In the genomic region with DNA sequence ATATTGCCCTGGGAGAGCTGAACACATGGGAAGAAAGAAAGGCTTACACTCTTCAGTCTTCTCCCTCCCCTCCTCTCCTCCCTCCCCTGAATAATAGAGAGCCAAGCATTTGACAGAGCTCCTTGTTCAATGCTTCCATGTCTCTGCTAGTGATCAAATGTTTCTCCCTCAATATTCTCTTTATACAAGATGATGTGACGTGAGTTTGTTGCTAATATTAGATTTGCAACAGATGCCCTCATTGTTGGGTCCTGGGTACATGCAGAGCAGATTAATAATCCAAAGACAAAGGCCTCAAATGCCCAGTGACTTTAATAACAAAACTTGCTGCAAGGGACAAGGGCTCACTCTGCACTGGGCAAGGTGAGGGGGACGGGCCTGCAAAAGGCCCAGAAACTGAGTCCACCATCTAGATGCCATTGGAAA, we compare ENCODE assay signal across 28 cellular contexts. TPM values are rescaled to one million over a fixed set of nuclear protein-coding genes. Genes with fewer than 3 reads are reported as not detected.
A peak's percentile ranks its signal among the peaks of the same experiment; 100 is the strongest.
DNase-seq lines count a peak whose midpoint lies in the region; ATAC-seq and TF ChIP-seq lines count a peak whose summit lies in the region.
"Had no signal": no experiment of that assay in that cellular context is flagged by ENCODE, and none has a peak within 500 bp of the region (broad histone marks: within the 10 kb centered on the region; RNA-seq: fewer than 3 reads in every experiment).

No MANE protein-coding gene starts in this region.

- peak overlapping the region; percentile 34 for H3K27ac Mint-ChIP-seq in activated naive CD8-positive, alpha-beta T cell
- H3K27ac Mint-ChIP-seq in activated naive CD8-positive, alpha-beta T cell treated with anti-CD3 and anti-CD28 coated beads, Interleukin-2, amount 50 U/mL, for 24 hours: no peak overlapping the region
- H3K27ac Mint-ChIP-seq: activated CD4-positive, alpha-beta memory T cell treated with anti-CD3 and anti-CD28 coated beads for 36 hours; activated naive CD4-positive, alpha-beta T cell treated with anti-CD3 and anti-CD28 coated beads, Interleukin-2, amount 10 ng/mL, durations not matched to agents 7 days and 5 days; stimulated activated naive CD8-positive, alpha-beta T cell treated with anti-CD3 and anti-CD28 coated beads, Interleukin-15, Interleukin-2, amounts not matched to agents 100 ng/mL and 50 ng/mL, for 24 hours had no signal

- H3K18ac ChIP-seq in neuronal stem cell (ENCODE audit: low read length) (no peak overlapping the region), mesendoderm (ENCODE audit: low read length) (no peak overlapping the region)

- no peak overlapping the region for H2BK12ac ChIP-seq in neuronal stem cell (ENCODE audit: low read length)

- WGBS in esophagus muscularis mucosa: 90% methylated on average over 2 of the region's 2 CpGs
- no CpG with 5 or more reads among the region's 2 CpGs for WGBS in neuronal stem cell (ENCODE audit: extremely low coverage in 2 of 2, insufficient read length in 2 of 2, insufficient replicate concordance in 1 of 2), 2 donors
- WGBS in thyroid gland, 2 donors: 94 to 98% methylated on average over 2 of the region's 2 CpGs
- no CpG with 5 or more reads among the region's 2 CpGs for WGBS in mesendoderm (ENCODE audit: extremely low coverage, insufficient coverage, low lambda C conversion rate)

- H3K4me1 Mint-ChIP-seq in activated naive CD8-positive, alpha-beta T cell (ENCODE audit: low read depth): peaks cover 15% of the 10 kb centered on the region
- H3K4me1 Mint-ChIP-seq in activated naive CD8-positive, alpha-beta T cell treated with anti-CD3 and anti-CD28 coated beads, Interleukin-2, amount 50 U/mL, for 24 hours: peaks cover 33% of the 10 kb centered on the region
- H3K4me1 Mint-ChIP-seq: brain had no signal

- intact Hi-C loops in esophagus muscularis mucosa (cut with DNase I) (no loop called here), thyroid gland (cut with DNase I) (no loop called here)

- H3K4ac ChIP-seq in neuronal stem cell (ENCODE audit: low read length): no peak overlapping the region
- H3K4ac ChIP-seq in mesendoderm (ENCODE audit: low read depth, low read length): no peak overlapping the region

- TF ChIP-seq POLR2A in esophagus muscularis mucosa (IDR thresholded peaks at IDR 0.05; ENCODE audit: low read depth) (no peak), thyroid gland (IDR thresholded peaks at IDR 0.05) (no peak)

- no peaks in the 10 kb centered on the region for H3K9me3 Mint-ChIP-seq in activated naive CD8-positive, alpha-beta T cell (ENCODE audit: low read depth)
- H3K9me3 Mint-ChIP-seq in activated naive CD8-positive, alpha-beta T cell treated with anti-CD3 and anti-CD28 coated beads, Interleukin-2, amount 50 U/mL, for 24 hours: no peaks in the 10 kb centered on the region
- H3K9me3 Mint-ChIP-seq: activated CD4-positive, alpha-beta memory T cell treated with anti-CD3 and anti-CD28 coated beads for 36 hours; activated naive CD4-positive, alpha-beta T cell treated with anti-CD3 and anti-CD28 coated beads, Interleukin-2, amount 10 ng/mL, durations not matched to agents 7 days and 5 days; stimulated activated naive CD8-positive, alpha-beta T cell treated with anti-CD3 and anti-CD28 coated beads, Interleukin-15, Interleukin-2, amounts not matched to agents 100 ng/mL and 50 ng/mL, for 24 hours had no signal

- H3K36me3 Mint-ChIP-seq in activated naive CD8-positive, alpha-beta T cell: no peaks in the 10 kb centered on the region
- H3K36me3 Mint-ChIP-seq in activated naive CD8-positive, alpha-beta T cell treated with anti-CD3 and anti-CD28 coated beads, Interleukin-2, amount 50 U/mL, for 24 hours (ENCODE audit: low read depth): no peaks in the 10 kb centered on the region
- H3K36me3 Mint-ChIP-seq: activated naive CD4-positive, alpha-beta T cell treated with anti-CD3 and anti-CD28 coated beads, Interleukin-2, amount 10 ng/mL, durations not matched to agents 7 days and 5 days; brain had no signal

- ATAC-seq in activated naive CD8-positive, alpha-beta T cell treated with anti-CD3 and anti-CD28 coated beads, Interleukin-2, amount 50 U/mL, for 24 hours: no peak
- no peak for ATAC-seq in HG02870 (IDR thresholded peaks at IDR 0.05; ENCODE audit: unreplicated experiment)
- ATAC-seq: naive thymus-derived CD4-positive, alpha-beta T cell had no signal

- H3K4me2 ChIP-seq in neuronal stem cell (ENCODE audit: insufficient read depth, low read length, poor library complexity, severe bottlenecking): no peak overlapping the region
- no peak overlapping the region for H3K4me2 ChIP-seq in mesendoderm (ENCODE audit: low read length)
- H3K4me2 ChIP-seq: KMS-11, smooth muscle cell had no signal

- no peaks in the 10 kb centered on the region for H3K9me3 ChIP-seq in esophagus muscularis mucosa
- H3K9me3 ChIP-seq in neuronal stem cell (replicated peaks in 1 of 2; ENCODE audit: control insufficient read depth in 2 of 2, insufficient read depth in 1 of 2, low read depth in 1 of 2, low read length in 2 of 2): no peaks in the 10 kb centered on the region
- H3K9me3 ChIP-seq in thyroid gland: no peaks in the 10 kb centered on the region
- H3K9me3 ChIP-seq: BE2C, SJSA1, vagina had no signal

- no peak overlapping the region for H3K14ac ChIP-seq in neuronal stem cell (ENCODE audit: low read length)

- H3K4me3 ChIP-seq in esophagus muscularis mucosa (no peak overlapping the region), neuronal stem cell (ENCODE audit: low read length in 2 of 2) (no peak overlapping the region), thyroid gland (replicated peaks in 1 of 3) (no peak overlapping the region), mesendoderm (ENCODE audit: low read length) (no peak overlapping the region)
- H3K4me3 ChIP-seq: SJSA1, smooth muscle cell, vagina had no signal

- no peak overlapping the region for H3K23ac ChIP-seq in neuronal stem cell (ENCODE audit: low read depth, low read length, poor library complexity)
- no peak overlapping the region for H3K23ac ChIP-seq in mesendoderm (ENCODE audit: low read length)

- peaks cover 0 to 8% (median 0%) of the 10 kb centered on the region in 4 donors for H3K4me1 ChIP-seq in esophagus muscularis mucosa
- H3K4me1 ChIP-seq in neuronal stem cell (ENCODE audit: control insufficient read depth in 2 of 2, insufficient read depth in 1 of 2, low read depth in 1 of 2, low read length in 2 of 2): peaks cover 8 to 15% of the 10 kb centered on the region in 2 donors
- peaks cover 4 to 22% of the 10 kb centered on the region in 2 donors for H3K4me1 ChIP-seq in thyroid gland
- H3K4me1 ChIP-seq in mesendoderm (ENCODE audit: control insufficient read depth, low read depth, low read length): no peaks in the 10 kb centered on the region
- H3K4me1 ChIP-seq: BE2C, SJSA1, vagina had no signal

- no peak for TF ChIP-seq CTCF in esophagus muscularis mucosa (IDR thresholded peaks at IDR 0.05)
- no peak for TF ChIP-seq CTCF in thyroid gland (IDR thresholded peaks at IDR 0.05)

- no peaks in the 10 kb centered on the region for H3K27me3 Mint-ChIP-seq in activated naive CD8-positive, alpha-beta T cell
- H3K27me3 Mint-ChIP-seq in activated naive CD8-positive, alpha-beta T cell treated with anti-CD3 and anti-CD28 coated beads, Interleukin-2, amount 50 U/mL, for 24 hours: no peaks in the 10 kb centered on the region
- H3K27me3 Mint-ChIP-seq: activated CD4-positive, alpha-beta memory T cell treated with anti-CD3 and anti-CD28 coated beads for 36 hours; naive thymus-derived CD4-positive, alpha-beta T cell; stimulated activated naive CD8-positive, alpha-beta T cell treated with anti-CD3 and anti-CD28 coated beads, Interleukin-15, Interleukin-2, amounts not matched to agents 100 ng/mL and 50 ng/mL, for 24 hours had no signal

- H3K9ac ChIP-seq in neuronal stem cell (ENCODE audit: low read depth, low read length, poor library complexity) (no peak overlapping the region), mesendoderm (ENCODE audit: low read length) (no peak overlapping the region)
- H3K9ac ChIP-seq: KMS-11 had no signal

- no peak overlapping the region for H3K56ac ChIP-seq in mesendoderm (ENCODE audit: low read length)

- H3K4me3 Mint-ChIP-seq in activated naive CD8-positive, alpha-beta T cell: no peak overlapping the region
- H3K4me3 Mint-ChIP-seq in activated naive CD8-positive, alpha-beta T cell treated with anti-CD3 and anti-CD28 coated beads, Interleukin-2, amount 50 U/mL, for 24 hours: no peak overlapping the region
- H3K4me3 Mint-ChIP-seq: activated CD4-positive, alpha-beta memory T cell treated with anti-CD3 and anti-CD28 coated beads for 36 hours; activated naive CD4-positive, alpha-beta T cell treated with anti-CD3 and anti-CD28 coated beads, Interleukin-2, amount 10 ng/mL, durations not matched to agents 7 days and 5 days; brain; naive thymus-derived CD4-positive, alpha-beta T cell; stimulated activated naive CD8-positive, alpha-beta T cell treated with anti-CD3 and anti-CD28 coated beads, Interleukin-15, Interleukin-2, amounts not matched to agents 100 ng/mL and 50 ng/mL, for 24 hours had no signal

- no peak overlapping the region for H2BK15ac ChIP-seq in neuronal stem cell (ENCODE audit: low read length)
- no peak overlapping the region for H2BK15ac ChIP-seq in mesendoderm (replicated peaks; ENCODE audit: low read depth)

- H3K27me3 ChIP-seq in esophagus muscularis mucosa (no peaks in the 10 kb centered on the region), neuronal stem cell (ENCODE audit: control insufficient read depth in 3 of 3, insufficient read depth in 3 of 3, low read depth in 1 of 3, low read length in 3 of 3) (no peaks in the 10 kb centered on the region), thyroid gland (no peaks in the 10 kb centered on the region), mesendoderm (ENCODE audit: insufficient read depth, low read length, poor library complexity) (no peaks in the 10 kb centered on the region)
- H3K27me3 ChIP-seq: BE2C, SJSA1, vagina had no signal

- H3K79me2 ChIP-seq in mesendoderm (ENCODE audit: control insufficient read depth, insufficient read depth, low read length): no peaks in the 10 kb centered on the region

- H4K8ac ChIP-seq in neuronal stem cell (ENCODE audit: low read depth, low read length) (no peak overlapping the region), mesendoderm (ENCODE audit: low read depth, low read length) (no peak overlapping the region)

- H2AK5ac ChIP-seq in neuronal stem cell (ENCODE audit: low read depth, low read length): no peak overlapping the region
- no peak overlapping the region for H2AK5ac ChIP-seq in mesendoderm (ENCODE audit: low read length)

- no peaks in the 10 kb centered on the region for H3K36me3 ChIP-seq in esophagus muscularis mucosa
- no peaks in the 10 kb centered on the region for H3K36me3 ChIP-seq in neuronal stem cell (replicated peaks in 1 of 2; ENCODE audit: control insufficient read depth in 2 of 2, insufficient read depth in 2 of 2, low read length in 2 of 2)
- H3K36me3 ChIP-seq in thyroid gland: no peaks in the 10 kb centered on the region
- no peaks in the 10 kb centered on the region for H3K36me3 ChIP-seq in mesendoderm (ENCODE audit: control insufficient read depth, insufficient read depth, low read length)
- H3K36me3 ChIP-seq: BE2C, SJSA1, vagina had no signal

- H4K5ac ChIP-seq in mesendoderm (ENCODE audit: low read length): no peak overlapping the region

- no peak overlapping the region for H4K91ac ChIP-seq in neuronal stem cell (ENCODE audit: low read depth, low read length, poor library complexity)

- H2BK5ac ChIP-seq in neuronal stem cell (ENCODE audit: low read length) (no peak overlapping the region), mesendoderm (ENCODE audit: low read length) (no peak overlapping the region)

- no peak for TF ChIP-seq EP300 in esophagus muscularis mucosa (IDR thresholded peaks at IDR 0.05)

- no peaks in the 10 kb centered on the region for H3K79me1 ChIP-seq in neuronal stem cell (ENCODE audit: low read depth, low read length)
- H3K79me1 ChIP-seq in mesendoderm (ENCODE audit: low read length): no peaks in the 10 kb centered on the region

- DNase-seq in activated naive CD8-positive, alpha-beta T cell treated with anti-CD3 and anti-CD28 coated beads, Interleukin-2, amount 50 U/mL, for 24 hours: no peak
- DNase-seq in esophagus muscularis mucosa (ENCODE audit: extremely low spot score) (no peak), neuronal stem cell (ENCODE audit: low spot score) (no peak), thyroid gland (no peak), NCI-H2081 treated with DMSO at 0.1 percent for 48 hours (lab: John Stamatoyannopoulos, UW) (no peak), mesendoderm (no peak)
- DNase-seq: activated CD4-positive, alpha-beta memory T cell treated with anti-CD3 and anti-CD28 coated beads for 36 hours; activated naive CD4-positive, alpha-beta T cell treated with anti-CD3 and anti-CD28 coated beads, Interleukin-2, amount 10 ng/mL, durations not matched to agents 7 days and 5 days; activated T-cell treated with anti-CD3 and anti-CD28 coated beads, Interleukin-2, amount 50 U/mL, for 1 hour; BE2C; HCEC 1CT; mammary epithelial cell; naive thymus-derived CD4-positive, alpha-beta T cell; NCI-H1930; NCI-H345; OCI-M1; stimulated activated CD4-positive, alpha-beta T cell treated with anti-CD3 and anti-CD28 coated beads, Interleukin-4, amount 100 ng/mL, for 1 hour; T-helper 2 cell had no signal

- peak overlapping the region; percentile 85 for H2AFZ ChIP-seq in neuronal stem cell (ENCODE audit: low read length)

- H3K27ac ChIP-seq in esophagus muscularis mucosa (replicated peaks in 1 of 4) (peak overlapping the region in 3 of 4 donors; percentile 59 to 72 (median 66)), neuronal stem cell (replicated peaks; ENCODE audit: low read length) (no peak overlapping the region), thyroid gland (peak overlapping the region; percentile 81 to 88 (median 87)), mesendoderm (ENCODE audit: low read depth, low read length) (no peak overlapping the region)
- H3K27ac ChIP-seq: KMS-11, SJSA1 had no signal

- H2BK120ac ChIP-seq in neuronal stem cell (ENCODE audit: low read depth, low read length) (no peak overlapping the region), mesendoderm (ENCODE audit: low read depth, low read length) (no peak overlapping the region)

RNA-seq across cellular contexts. Expression of gene ENDOD1, which starts 7.1 kb away (rescaled TPM):
- total RNA-seq in esophagus muscularis mucosa (10 to 100 TPM; 37.6 to 43.2 (median 41.0) TPM), thyroid gland (10 to 100 TPM; 31.1 to 52.3 (median 36.8) TPM)
- polyA plus RNA-seq in neuronal stem cell (2013, experiment 1 of 2): 3.4 TPM
- polyA plus RNA-seq in neuronal stem cell (2013, experiment 2 of 2): 3.6 TPM
- polyA plus RNA-seq in mesendoderm (2013, experiment 1 of 2): 1.6 TPM
- 1.5 TPM for polyA plus RNA-seq in mesendoderm (2013, experiment 2 of 2)

RNA-seq across cellular contexts. Expression of gene SRSF8, which starts 15.9 kb away (rescaled TPM):
- total RNA-seq in esophagus muscularis mucosa: 10 to 100 TPM; 30.3 to 42.2 (median 34.8) TPM
- 14.8 TPM for polyA plus RNA-seq in neuronal stem cell (2013, experiment 1 of 2)
- polyA plus RNA-seq in neuronal stem cell (2013, experiment 2 of 2): 15.0 TPM
- total RNA-seq in thyroid gland: 10 to 100 TPM; 42.9 to 53.5 (median 51.8) TPM
- polyA plus RNA-seq in mesendoderm (2013, experiment 1 of 2): 8.8 TPM
- 10.0 TPM for polyA plus RNA-seq in mesendoderm (2013, experiment 2 of 2)

RNA-seq across cellular contexts. Expression of gene KDM4F, which starts 33.4 kb away (rescaled TPM):
- not detected for total RNA-seq in esophagus muscularis mucosa
- not detected for polyA plus RNA-seq in neuronal stem cell (2013, experiment 1 of 2)
- not detected for polyA plus RNA-seq in neuronal stem cell (2013, experiment 2 of 2)
- not detected for total RNA-seq in thyroid gland
- not detected for polyA plus RNA-seq in mesendoderm (2013, experiment 1 of 2)
- not detected for polyA plus RNA-seq in mesendoderm (2013, experiment 2 of 2)
- total RNA-seq: activated CD4-positive, alpha-beta memory T cell treated with anti-CD3 and anti-CD28 coated beads for 36 hours; mammary epithelial cell; naive thymus-derived CD4-positive, alpha-beta T cell; posterior vena cava; SJSA1; smooth muscle cell; vagina had no signal
- polyA plus RNA-seq: keratinocyte; mammary epithelial cell; naive thymus-derived CD4-positive, alpha-beta T cell; smooth muscle cell had no signal

RNA-seq across cellular contexts. Expression of gene KDM4E, which starts 57.5 kb away (rescaled TPM):
- total RNA-seq in esophagus muscularis mucosa (not detected), thyroid gland (not detected)
- not detected for polyA plus RNA-seq in neuronal stem cell (2013, experiment 1 of 2)
- not detected for polyA plus RNA-seq in neuronal stem cell (2013, experiment 2 of 2)
- polyA plus RNA-seq in mesendoderm (2013, experiment 1 of 2): not detected
- polyA plus RNA-seq in mesendoderm (2013, experiment 2 of 2): not detected
- total RNA-seq: activated CD4-positive, alpha-beta memory T cell treated with anti-CD3 and anti-CD28 coated beads for 36 hours; mammary epithelial cell; naive thymus-derived CD4-positive, alpha-beta T cell; posterior vena cava; SJSA1; smooth muscle cell; vagina had no signal
- polyA plus RNA-seq: keratinocyte; mammary epithelial cell; naive thymus-derived CD4-positive, alpha-beta T cell; smooth muscle cell had no signal

Comparison
In these comparisons a context has a peak if more than half of its experiments do, and no peak if none do; other contexts are left out.
1. H3K27ac ChIP-seq: peak in esophagus muscularis mucosa (3 of 4) and thyroid gland (3 of 3); none in neuronal stem cell (single experiment) and mesendoderm (single experiment).